In the genomic region with DNA sequence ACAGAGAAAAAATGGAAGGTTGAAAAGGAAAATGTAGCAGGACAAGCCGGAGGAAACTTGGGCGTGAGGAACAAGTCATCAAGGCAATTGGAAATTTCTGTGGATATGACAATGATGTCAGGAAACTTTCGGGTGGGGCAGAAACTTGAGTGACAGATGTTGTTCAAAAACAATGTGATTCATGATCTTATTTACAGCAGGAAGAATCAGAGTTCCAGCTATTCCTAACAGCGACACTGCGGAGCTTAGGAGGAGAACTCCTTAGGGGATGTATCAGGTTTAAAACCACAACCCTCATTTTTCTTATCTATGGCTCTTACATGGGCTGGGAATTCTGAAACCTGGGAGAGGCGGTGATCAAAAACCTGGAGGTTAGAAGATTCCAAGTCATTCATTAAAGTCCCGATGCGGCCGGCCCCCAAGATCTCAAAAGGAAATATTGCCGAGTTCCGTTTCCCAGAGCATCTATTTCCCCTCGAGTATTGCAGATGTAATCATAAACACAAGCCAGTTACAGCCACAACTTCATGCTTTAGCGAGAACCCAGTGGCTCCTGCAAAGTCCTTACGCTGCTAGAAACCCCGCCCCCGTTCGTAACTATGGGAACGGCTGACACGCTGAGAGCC, we compare ENCODE assay signal across 8 cellular contexts.
A peak's percentile ranks its signal among the peaks of the same experiment; 100 is the strongest.
DNase-seq lines count a peak whose midpoint lies in the region; ATAC-seq lines count a peak whose summit lies in the region.

No MANE protein-coding gene starts in this region.

- H3K27me3 Mint-ChIP-seq in stimulated activated naive CD8-positive, alpha-beta T cell treated with anti-CD3 and anti-CD28 coated beads, Interleukin-15, Interleukin-2, amounts not matched to agents 100 ng/mL and 50 ng/mL, for 24 hours = no peaks in the 10 kb centered on the region
- H3K27me3 Mint-ChIP-seq in central memory CD8-positive, alpha-beta T cell = no peaks in the 10 kb centered on the region

- H3K4me3 ChIP-seq in mucosa of stomach (ENCODE audit: low read length) = peak overlapping the region; percentile 24

- no peaks in the 10 kb centered on the region for H3K9me3 Mint-ChIP-seq in stimulated activated naive CD8-positive, alpha-beta T cell treated with anti-CD3 and anti-CD28 coated beads, Interleukin-15, Interleukin-2, amounts not matched to agents 100 ng/mL and 50 ng/mL, for 24 hours
- H3K9me3 Mint-ChIP-seq in central memory CD8-positive, alpha-beta T cell = peaks cover 6% of the 10 kb centered on the region

- peak overlapping the region; percentile 89 for H3K27ac Mint-ChIP-seq in stimulated activated naive CD8-positive, alpha-beta T cell treated with anti-CD3 and anti-CD28 coated beads, Interleukin-15, Interleukin-2, amounts not matched to agents 100 ng/mL and 50 ng/mL, for 24 hours
- H3K27ac Mint-ChIP-seq in central memory CD8-positive, alpha-beta T cell (ENCODE audit: low read depth) = peak overlapping the region; percentile 57

- no peaks in the 10 kb centered on the region for H3K36me3 ChIP-seq in mucosa of stomach (ENCODE audit: control insufficient read depth, insufficient read depth, low read length)

- no peaks in the 10 kb centered on the region for H3K36me3 Mint-ChIP-seq in stimulated activated naive CD8-positive, alpha-beta T cell treated with anti-CD3 and anti-CD28 coated beads, Interleukin-15, Interleukin-2, amounts not matched to agents 100 ng/mL and 50 ng/mL, for 24 hours (ENCODE audit: low read depth)
- H3K36me3 Mint-ChIP-seq in central memory CD8-positive, alpha-beta T cell (ENCODE audit: insufficient read depth) = peaks cover 2% of the 10 kb centered on the region

- DNase-seq in stimulated activated naive CD8-positive, alpha-beta T cell treated with anti-CD3 and anti-CD28 coated beads, Interleukin-15, Interleukin-2, amounts not matched to agents 100 U/mL and 50 U/mL, for 24 hours = no peak
- DNase-seq in central memory CD8-positive, alpha-beta T cell (ENCODE audit: low spot score in 2 of 2) = no peak
- DNase-seq in dedifferentiated amniotic fluid mesenchymal stem cell (ENCODE audit: extremely low spot score) (no peak), NCI-H526 treated with DMSO at 0.1 percent for 48 hours (lab: John Stamatoyannopoulos, UW) (no peak), NCI-H2171 (lab: John Stamatoyannopoulos, UW) (no peak)
- no peak for DNase-seq in stimulated activated CD4-positive, alpha-beta T cell treated with anti-CD3 and anti-CD28 coated beads, Interleukin-2, amount 100 ng/mL, for 24 hours

- H3K27me3 ChIP-seq in mucosa of stomach (ENCODE audit: control insufficient read depth, insufficient read depth, low read length) = no peaks in the 10 kb centered on the region

- H3K4me1 Mint-ChIP-seq in stimulated activated naive CD8-positive, alpha-beta T cell treated with anti-CD3 and anti-CD28 coated beads, Interleukin-15, Interleukin-2, amounts not matched to agents 100 ng/mL and 50 ng/mL, for 24 hours (ENCODE audit: low read depth) = peaks cover 21% of the 10 kb centered on the region
- H3K4me1 Mint-ChIP-seq in central memory CD8-positive, alpha-beta T cell = no peaks in the 10 kb centered on the region

- peak overlapping the region; percentile 22 for H3K9ac ChIP-seq in mucosa of stomach (ENCODE audit: low read length)

- H3K4me1 ChIP-seq in mucosa of stomach (ENCODE audit: control insufficient read depth, insufficient read depth, low read length) = peaks cover 8% of the 10 kb centered on the region

- no peak for ATAC-seq in stimulated activated naive CD8-positive, alpha-beta T cell treated with anti-CD3 and anti-CD28 coated beads, Interleukin-15, Interleukin-2, amounts not matched to agents 100 U/mL and 50 U/mL, for 24 hours
- ATAC-seq in central memory CD8-positive, alpha-beta T cell (replicated peaks; ENCODE audit: extremely low read depth, poor library complexity, severe bottlenecking) = no peak

- no peaks in the 10 kb centered on the region for H3K9me3 ChIP-seq in mucosa of stomach (ENCODE audit: control insufficient read depth, low read length)

- peak overlapping the region; percentile 66 for H3K4me3 Mint-ChIP-seq in stimulated activated naive CD8-positive, alpha-beta T cell treated with anti-CD3 and anti-CD28 coated beads, Interleukin-15, Interleukin-2, amounts not matched to agents 100 ng/mL and 50 ng/mL, for 24 hours
- H3K4me3 Mint-ChIP-seq in central memory CD8-positive, alpha-beta T cell = peak overlapping the region; percentile 69
